In genomic region chr11:112975493-112975892, GRCh38 we compare ENCODE assay signal across 25 cellular contexts. TPM values are rescaled to one million over a fixed set of nuclear protein-coding genes. Genes with fewer than 3 reads are reported as not detected.
A peak's percentile ranks its signal among the peaks of the same experiment; 100 is the strongest.
DNase-seq lines count a peak whose midpoint lies in the region; ATAC-seq and TF ChIP-seq lines count a peak whose summit lies in the region.
"Had no signal": no experiment of that assay in that cellular context is flagged by ENCODE, and none has a peak within 500 bp of the region (broad histone marks: within the 10 kb centered on the region; RNA-seq: fewer than 3 reads in every experiment).

No MANE protein-coding gene starts in this region.

- no peak overlapping the region for H3K4me3 ChIP-seq in HEK293 (ENCODE audit: low read depth, low read length)
- H3K4me3 ChIP-seq: BLaER1, GM12878 had no signal

- TF ChIP-seq CTCF in HEK293 (tag by site-specific recombination; IDR thresholded peaks at IDR 0.05), result no peak

- CTCF ChIA-PET in HEK293 (lab: Yijun Ruan, JAX), result interaction anchor here (0.7 kb wide), 2 partner anchors 15 to 453 kb away, joined by 3 to 4 read pairs; no protein-coding TSS in a partner anchor
- CTCF ChIA-PET in activated CD4-positive, alpha-beta memory T cell treated with anti-CD3 and anti-CD28 coated beads for 36 hours (lab: Charles Lee), result no interaction called here

- no peak overlapping the region for H3K27ac ChIP-seq in HEK293 (ENCODE audit: extremely low read depth, low read depth, low read length)
- H3K27ac ChIP-seq: BLaER1 had no signal

- no peaks in the 10 kb centered on the region for H3K4me1 Mint-ChIP-seq in activated CD4-positive, alpha-beta memory T cell treated with anti-CD3 and anti-CD28 coated beads for 36 hours (ENCODE audit: low read depth)
- H3K4me1 Mint-ChIP-seq: CD4-positive, alpha-beta memory T cell; CD4-positive, CD25-positive, alpha-beta regulatory T cell; CD8-positive, alpha-beta memory T cell had no signal

- H3K36me3 ChIP-seq in HEK293 (ENCODE audit: control insufficient read depth in 2 of 2, insufficient read depth in 1 of 2, low read length in 2 of 2), result no peaks in the 10 kb centered on the region
- H3K36me3 ChIP-seq: BE2C, BLaER1 had no signal

- H3K27me3 Mint-ChIP-seq in activated CD4-positive, alpha-beta memory T cell treated with anti-CD3 and anti-CD28 coated beads for 36 hours, result peaks cover 4% of the 10 kb centered on the region
- H3K27me3 Mint-ChIP-seq: CD4-positive, CD25-positive, alpha-beta regulatory T cell had no signal

- no peak overlapping the region for H3K27ac Mint-ChIP-seq in activated CD4-positive, alpha-beta memory T cell treated with anti-CD3 and anti-CD28 coated beads for 36 hours
- H3K27ac Mint-ChIP-seq: CD14-positive monocyte; CD4-positive, alpha-beta memory T cell; CD4-positive, CD25-positive, alpha-beta regulatory T cell; CD8-positive, alpha-beta memory T cell had no signal

- H3K9me3 Mint-ChIP-seq in activated CD4-positive, alpha-beta memory T cell treated with anti-CD3 and anti-CD28 coated beads for 36 hours, result no peaks in the 10 kb centered on the region
- H3K9me3 Mint-ChIP-seq: CD14-positive monocyte; CD8-positive, alpha-beta memory T cell had no signal

- no peak overlapping the region for H3K4me3 Mint-ChIP-seq in activated CD4-positive, alpha-beta memory T cell treated with anti-CD3 and anti-CD28 coated beads for 36 hours
- H3K4me3 Mint-ChIP-seq: CD14-positive monocyte; CD4-positive, alpha-beta memory T cell; CD4-positive, CD25-positive, alpha-beta regulatory T cell; CD8-positive, alpha-beta memory T cell had no signal

- DNase-seq in SK-N-DZ (ENCODE audit: low spot score) (peak; percentile 74), amygdala (lab: John Stamatoyannopoulos, UW) (no peak)
- DNase-seq in activated CD4-positive, alpha-beta memory T cell treated with anti-CD3 and anti-CD28 coated beads for 36 hours, result no peak
- DNase-seq: 8988T; ACHN; BE2C; C1 segment of cervical spinal cord; CD4-positive, alpha-beta memory T cell; CD4-positive, CD25-positive, alpha-beta regulatory T cell; CD8-positive, alpha-beta memory T cell; COR-L47; DMS 273 treated with DMSO at 0.1 percent for 48 hours; DMS153; DMS53; DMS79; DND-41; EL; GDM1 had no signal

- intact Hi-C loops in activated CD4-positive, alpha-beta memory T cell treated with anti-CD3 and anti-CD28 coated beads for 36 hours (cut with micrococcal nuclease), result no loop called here

- POLR2A ChIA-PET in HEK293 (lab: Yijun Ruan, JAX), result no interaction called here
- POLR2A ChIA-PET in activated CD4-positive, alpha-beta memory T cell treated with anti-CD3 and anti-CD28 coated beads for 36 hours (lab: Charles Lee), result no interaction called here

- peaks cover 21% of the 10 kb centered on the region for H3K4me1 ChIP-seq in HEK293 (ENCODE audit: control insufficient read depth, insufficient read depth, low read length)
- H3K4me1 ChIP-seq: BLaER1 had no signal

- no peak for ATAC-seq in SK-N-SH treated with all-trans-retinoic acid at 6 μM for 48 hours
- ATAC-seq: GM12878 had no signal

- no peaks in the 10 kb centered on the region for H3K9me3 ChIP-seq in HEK293 (ENCODE audit: control insufficient read depth, insufficient read depth, low read depth, low read length)
- H3K9me3 ChIP-seq: BE2C, BLaER1 had no signal

- no peaks in the 10 kb centered on the region for H3K36me3 Mint-ChIP-seq in activated CD4-positive, alpha-beta memory T cell treated with anti-CD3 and anti-CD28 coated beads for 36 hours
- H3K36me3 Mint-ChIP-seq: CD14-positive monocyte; CD4-positive, alpha-beta memory T cell; CD4-positive, CD25-positive, alpha-beta regulatory T cell; CD8-positive, alpha-beta memory T cell had no signal

TF ChIP-seq in HEK293, 187 proteins besides CTCF, POLR2A, EP300 and RAD21:
- TF ChIP-seq TSHZ1 (tag by site-specific recombination; IDR thresholded peaks at IDR 0.05; ENCODE audit: borderline replicate concordance) (no peak), ZNF404 (tag by site-specific recombination; IDR thresholded peaks at IDR 0.05) (no peak), PRDM6 (tag by site-specific recombination; IDR thresholded peaks at IDR 0.05) (peak; percentile 72)

TF ChIP-seq in SK-N-SH treated with all-trans-retinoic acid at 6 μM for 48 hours, 23 proteins besides CTCF, POLR2A, EP300 and RAD21:
- TF ChIP-seq ARNTL (CRISPR knock-in tag; IDR thresholded peaks at IDR 0.05; ENCODE audit: borderline replicate concordance, low read depth) (no peak), TCF4 (CRISPR knock-in tag; IDR thresholded peaks at IDR 0.05; ENCODE audit: borderline replicate concordance) (peak; percentile 37; the same call in 1 of the 2 replicates), ISL1 (CRISPR knock-in tag; IDR thresholded peaks at IDR 0.05) (peak; percentile 78)

RNA-seq across cellular contexts. Expression of gene NCAM1, which starts 14.3 kb away (rescaled TPM):
- 23.3 and 34.2 TPM in 2 replicates for polyA plus RNA-seq in SK-N-DZ (2014; cell fraction: cytosol; rRNA removed)
- 25.5 and 50.4 TPM in 2 replicates for polyA plus RNA-seq in SK-N-DZ (2014; cell fraction: nucleus; rRNA removed)
- total RNA-seq in activated CD4-positive, alpha-beta memory T cell treated with anti-CD3 and anti-CD28 coated beads for 36 hours, result not detected
- total RNA-seq: G401 had no signal
- polyA plus RNA-seq: AG04450; CD4-positive, alpha-beta memory T cell had no signal
